Comparison of ENCODE assay signal across 15 cellular contexts in genomic region chr11:122375687-122376399, GRCh38.
DNase-seq lines count a peak whose midpoint lies in the region; ATAC-seq and TF ChIP-seq lines count a peak whose summit lies in the region.
"Had no signal": no experiment of that assay in that cellular context is flagged by ENCODE, and none has a peak within 500 bp of the region (broad histone marks: within the 10 kb centered on the region; RNA-seq: fewer than 3 reads in every experiment).

No MANE protein-coding gene starts in this region.

- in situ Hi-C loops in brain microvascular endothelial cell (cut with HindIII; ENCODE audit: low pct_ligation_motif_present, low sequenced_read_pairs): no loop called here
- in situ Hi-C loops in HAP-1 (cut with MboI; ENCODE audit: low sequenced_read_pairs): no loop called here

- H3K4me3 ChIP-seq in brain microvascular endothelial cell (ENCODE audit: low read depth, low read length): no peak overlapping the region
- H3K4me3 ChIP-seq in HAP-1: no peak overlapping the region
- H3K4me3 ChIP-seq: suprapubic skin had no signal

- peaks cover 7% of the 10 kb centered on the region for H3K9me3 Mint-ChIP-seq in activated naive CD8-positive, alpha-beta T cell treated with anti-CD3 and anti-CD28 coated beads, Interleukin-2, amount 50 U/mL, for 24 hours
- H3K9me3 Mint-ChIP-seq in activated naive CD8-positive, alpha-beta T cell treated with anti-CD3 and anti-CD28 coated beads for 36 hours: peaks cover 8% of the 10 kb centered on the region

- H3K4me1 Mint-ChIP-seq in activated naive CD8-positive, alpha-beta T cell treated with anti-CD3 and anti-CD28 coated beads, Interleukin-2, amount 50 U/mL, for 24 hours: no peaks in the 10 kb centered on the region
- H3K4me1 Mint-ChIP-seq in activated naive CD8-positive, alpha-beta T cell treated with anti-CD3 and anti-CD28 coated beads for 36 hours: no peaks in the 10 kb centered on the region
- H3K4me1 Mint-ChIP-seq: memory B cell had no signal

- H3K9me3 ChIP-seq in HAP-1: no peaks in the 10 kb centered on the region
- H3K9me3 ChIP-seq: suprapubic skin had no signal

- no peak for DNase-seq in activated naive CD8-positive, alpha-beta T cell treated with anti-CD3 and anti-CD28 coated beads, Interleukin-2, amount 50 U/mL, for 24 hours
- DNase-seq in activated naive CD8-positive, alpha-beta T cell treated with anti-CD3 and anti-CD28 coated beads for 36 hours: no peak
- DNase-seq in HT1080 (ENCODE audit: low read depth) (peak; percentile 80), brain microvascular endothelial cell (peak; percentile 55), stromal cell of bone marrow (ENCODE audit: low read depth) (peak; percentile 62), NCI-H187 treated with DMSO at 0.1 percent for 48 hours (lab: John Stamatoyannopoulos, UW) (no peak), NCI-H524 (lab: John Stamatoyannopoulos, UW) (no peak), HAP-1 (ENCODE audit: low spot score in 2 of 2) (no peak)
- DNase-seq: effector memory CD8-positive, alpha-beta T cell; GOT3; NCI-H1105; NCI-H82 had no signal

- H3K36me3 Mint-ChIP-seq in activated naive CD8-positive, alpha-beta T cell treated with anti-CD3 and anti-CD28 coated beads, Interleukin-2, amount 50 U/mL, for 24 hours (ENCODE audit: low read depth): no peaks in the 10 kb centered on the region
- no peaks in the 10 kb centered on the region for H3K36me3 Mint-ChIP-seq in activated naive CD8-positive, alpha-beta T cell treated with anti-CD3 and anti-CD28 coated beads for 36 hours
- H3K36me3 Mint-ChIP-seq: memory B cell had no signal

- peaks cover 5% of the 10 kb centered on the region for H3K27me3 Mint-ChIP-seq in activated naive CD8-positive, alpha-beta T cell treated with anti-CD3 and anti-CD28 coated beads, Interleukin-2, amount 50 U/mL, for 24 hours
- H3K27me3 Mint-ChIP-seq in activated naive CD8-positive, alpha-beta T cell treated with anti-CD3 and anti-CD28 coated beads for 36 hours: peaks cover 22% of the 10 kb centered on the region
- H3K27me3 Mint-ChIP-seq: effector memory CD8-positive, alpha-beta T cell had no signal

- no peaks in the 10 kb centered on the region for H3K4me1 ChIP-seq in HAP-1
- H3K4me1 ChIP-seq: suprapubic skin had no signal

- peak; percentile 86 for ATAC-seq in activated naive CD8-positive, alpha-beta T cell treated with anti-CD3 and anti-CD28 coated beads, Interleukin-2, amount 50 U/mL, for 24 hours
- ATAC-seq: effector memory CD8-positive, alpha-beta T cell had no signal

- H3K4me3 Mint-ChIP-seq in activated naive CD8-positive, alpha-beta T cell treated with anti-CD3 and anti-CD28 coated beads, Interleukin-2, amount 50 U/mL, for 24 hours: no peak overlapping the region
- no peak overlapping the region for H3K4me3 Mint-ChIP-seq in activated naive CD8-positive, alpha-beta T cell treated with anti-CD3 and anti-CD28 coated beads for 36 hours
- H3K4me3 Mint-ChIP-seq: effector memory CD8-positive, alpha-beta T cell; memory B cell; T-helper 1 cell treated with Interleukin-12 subunit alpha and Interleukin-12 subunit beta and Interleukin-4 antibody, amounts not matched to agents 30 μg/mL and 1 μg/mL, for 36 hours had no signal

- H3K27me3 ChIP-seq in brain microvascular endothelial cell (replicated peaks): no peaks in the 10 kb centered on the region
- no peaks in the 10 kb centered on the region for H3K27me3 ChIP-seq in HAP-1 (ENCODE audit: low read depth)
- H3K27me3 ChIP-seq: suprapubic skin had no signal

- H3K27ac ChIP-seq in brain microvascular endothelial cell: no peak overlapping the region
- H3K27ac ChIP-seq: suprapubic skin had no signal

- TF ChIP-seq CTCF in brain microvascular endothelial cell (IDR thresholded peaks at IDR 0.05; ENCODE audit: low read depth, low read length, missing control alignments): no peak

- H3K36me3 ChIP-seq in brain microvascular endothelial cell (replicated peaks) (no peaks in the 10 kb centered on the region), HAP-1 (replicated peaks) (no peaks in the 10 kb centered on the region)
- H3K36me3 ChIP-seq: suprapubic skin had no signal

- H3K27ac Mint-ChIP-seq in activated naive CD8-positive, alpha-beta T cell treated with anti-CD3 and anti-CD28 coated beads, Interleukin-2, amount 50 U/mL, for 24 hours: no peak overlapping the region
- no peak overlapping the region for H3K27ac Mint-ChIP-seq in activated naive CD8-positive, alpha-beta T cell treated with anti-CD3 and anti-CD28 coated beads for 36 hours
- H3K27ac Mint-ChIP-seq: effector memory CD8-positive, alpha-beta T cell; memory B cell; T-helper 1 cell treated with Interleukin-12 subunit alpha and Interleukin-12 subunit beta and Interleukin-4 antibody, amounts not matched to agents 30 μg/mL and 1 μg/mL, for 36 hours had no signal

Comparison
In these comparisons a context has a peak if more than half of its experiments do, and no peak if none do; other contexts are left out.
1. DNase-seq: peak in HT1080 (single experiment), brain microvascular endothelial cell (single experiment) and stromal cell of bone marrow (single experiment); none in activated naive CD8-positive, alpha-beta T cell treated with anti-CD3 and anti-CD28 coated beads, Interleukin-2, amount 50 U/mL, for 24 hours (single experiment), activated naive CD8-positive, alpha-beta T cell treated with anti-CD3 and anti-CD28 coated beads for 36 hours (single experiment), NCI-H187 treated with DMSO at 0.1 percent for 48 hours (single experiment), NCI-H524 (0 of 2) and HAP-1 (0 of 2).